In the genomic region with DNA sequence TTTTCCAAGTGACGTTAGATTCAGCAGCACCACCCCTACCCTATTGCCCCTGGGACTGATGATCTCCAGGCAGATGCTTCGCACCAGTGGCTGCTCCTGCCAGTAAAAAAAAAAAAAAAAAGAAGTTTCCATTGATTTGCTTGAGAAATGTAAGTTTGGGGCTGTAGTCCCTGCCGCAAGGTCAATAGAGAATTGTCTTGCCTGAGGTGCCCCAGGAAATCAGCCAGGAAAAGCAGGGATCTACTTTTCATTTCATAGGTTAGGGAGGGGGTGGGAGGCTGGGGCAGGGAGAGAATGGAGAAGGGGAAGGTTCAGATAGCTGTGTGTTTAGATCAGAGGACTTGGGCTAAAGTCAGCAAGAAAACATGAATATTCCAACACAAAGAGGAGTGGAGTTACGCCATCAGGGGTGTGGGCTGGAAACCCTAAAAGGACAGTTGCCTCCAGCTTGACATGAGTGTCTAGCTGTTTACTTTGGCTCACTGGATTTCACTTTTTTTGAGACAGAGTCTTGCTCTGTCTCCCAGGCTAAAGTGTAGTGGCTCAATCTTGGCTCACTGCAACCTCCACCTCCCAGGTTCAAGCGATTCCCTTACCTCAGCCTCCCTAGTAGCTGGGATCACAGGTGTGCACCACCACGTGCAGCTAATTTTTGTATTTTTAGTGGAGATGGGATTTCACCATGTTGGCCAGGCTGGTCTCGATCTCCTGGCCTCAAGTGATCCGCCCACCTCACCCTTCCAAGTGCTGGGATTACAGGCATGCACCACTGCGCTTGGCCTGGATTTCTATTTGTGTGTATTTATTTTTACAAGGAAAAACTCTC, we compare ENCODE assay signal across 15 cellular contexts.
A peak's percentile ranks its signal among the peaks of the same experiment; 100 is the strongest.
DNase-seq lines count a peak whose midpoint lies in the region; ATAC-seq and TF ChIP-seq lines count a peak whose summit lies in the region.
"Had no signal": no experiment of that assay in that cellular context is flagged by ENCODE, and none has a peak within 500 bp of the region (broad histone marks: within the 10 kb centered on the region; RNA-seq: fewer than 3 reads in every experiment).

No MANE protein-coding gene starts in this region.

- in situ Hi-C loops in transverse colon (cut with MboI; ENCODE audit: low pct_ligation_motif_present in 1 of 4, low pct_unique_long_range_greater_than_20kb in 1 of 4, low sequenced_read_pairs in 3 of 4): no loop called here

- intact Hi-C loops in mucosa of descending colon (cut with DNase I, micrococcal nuclease) (no loop called here), transverse colon (cut with DNase I; ENCODE audit: low total_unique reads) (no loop called here)

- H3K4me3 ChIP-seq in KMS-11 (IDR thresholded peaks at IDR 0.05; ENCODE audit: insufficient read depth, low read depth, low read length) (no peak overlapping the region), fibroblast of the aortic adventitia (ENCODE audit: low read depth, low read length) (no peak overlapping the region), mucosa of descending colon (no peak overlapping the region), transverse colon (no peak overlapping the region)
- H3K4me3 ChIP-seq: hepatocyte had no signal

- H3K36me3 ChIP-seq in KMS-11 (ENCODE audit: insufficient read depth) (no peaks in the 10 kb centered on the region), mucosa of descending colon (ENCODE audit: low read depth) (no peaks in the 10 kb centered on the region), transverse colon (no peaks in the 10 kb centered on the region)

- ATAC-seq in mucosa of descending colon: peak; percentile 27
- ATAC-seq in HG03108 (IDR thresholded peaks at IDR 0.05; ENCODE audit: unreplicated experiment): no peak
- ATAC-seq: naive thymus-derived CD8-positive, alpha-beta T cell had no signal

- no peak for TF ChIP-seq CTCF in KMS-11 (conservative IDR thresholded peaks at IDR 0.05; ENCODE audit: low read depth, low read length)
- TF ChIP-seq CTCF in fibroblast of the aortic adventitia (IDR thresholded peaks at IDR 0.05; ENCODE audit: insufficient read depth, low read length): no peak
- no peak for TF ChIP-seq CTCF in mucosa of descending colon (IDR thresholded peaks at IDR 0.05)
- no peak for TF ChIP-seq CTCF in transverse colon (IDR thresholded peaks at IDR 0.05)

- H3K9me3 ChIP-seq in mucosa of descending colon: no peaks in the 10 kb centered on the region
- no peaks in the 10 kb centered on the region for H3K9me3 ChIP-seq in transverse colon

- TF ChIP-seq POLR2A in transverse colon (IDR thresholded peaks at IDR 0.05): no peak
- TF ChIP-seq POLR2A in erythroblast (IDR thresholded peaks at IDR 0.05; ENCODE audit: low read length): no peak

- no peak overlapping the region for H2AFZ ChIP-seq in KMS-11 (ENCODE audit: low read depth)
- H2AFZ ChIP-seq: hepatocyte had no signal

- DNase-seq in fibroblast of the aortic adventitia (ENCODE audit: low read depth) (peak; percentile 90), mucosa of descending colon (peak in 1 of 3 donors; percentile 21), transverse colon (peak; percentile 19), erythroblast (lab: John Stamatoyannopoulos, UW) (no peak), NCI-H1694 treated with DMSO at 0.1 percent for 48 hours (lab: John Stamatoyannopoulos, UW) (no peak)
- DNase-seq: activated CD4-positive, CD25-positive, alpha-beta regulatory T cell treated with anti-CD3 and anti-CD28 coated beads, Interleukin-2, amount 50 U/mL, for 72 hours; activated CD8-positive, alpha-beta memory T cell treated with anti-CD3 and anti-CD28 coated beads, Interleukin-2, amount 50 U/mL, for 48 hours; DMS79 treated with DMSO at 0.1 percent for 48 hours; MM.1S; naive thymus-derived CD8-positive, alpha-beta T cell; stimulated activated CD4-positive, alpha-beta T cell treated with anti-CD3 and anti-CD28 coated beads, Interleukin-4, amount 100 ng/mL, for 1 hour had no signal

- H4K20me1 ChIP-seq in KMS-11 (ENCODE audit: insufficient read depth): no peaks in the 10 kb centered on the region

- H3K4me2 ChIP-seq in KMS-11: peak overlapping the region; percentile 37; the same call in 1 of the 2 replicates
- H3K4me2 ChIP-seq: hepatocyte had no signal

- H3K27me3 ChIP-seq in KMS-11 (ENCODE audit: insufficient read depth, low read depth) (no peaks in the 10 kb centered on the region), transverse colon (no peaks in the 10 kb centered on the region)
- H3K27me3 ChIP-seq: hepatocyte had no signal

- H3K79me2 ChIP-seq in KMS-11 (ENCODE audit: insufficient read depth, low read depth): no peaks in the 10 kb centered on the region
- H3K79me2 ChIP-seq: hepatocyte had no signal

- no peak overlapping the region for H3K9ac ChIP-seq in KMS-11

- peak overlapping the region; percentile 82 for H3K27ac ChIP-seq in KMS-11
- peak overlapping the region in 2 of 4 donors; percentile 38 to 55 for H3K27ac ChIP-seq in transverse colon
- H3K27ac ChIP-seq: C4-2B, hepatocyte had no signal

- H3K4me1 ChIP-seq in KMS-11 (ENCODE audit: low read depth, poor library complexity, severe bottlenecking) (peaks cover 86% of the 10 kb centered on the region), mucosa of descending colon (ENCODE audit: low read depth) (peaks cover 6% of the 10 kb centered on the region), transverse colon (peaks cover 0 to 7% (median 2%) of the 10 kb centered on the region in 4 donors)

- TF ChIP-seq EP300 in transverse colon (IDR thresholded peaks at IDR 0.05; ENCODE audit: low read depth): no peak

- 73 to 79% methylated on average over 4 to 9 of the region's 9 CpGs for WGBS in transverse colon (ENCODE audit: low coverage in 1 of 2), 2 donors

Comparison
In these comparisons a context has a peak if more than half of its experiments do, and no peak if none do; other contexts are left out.
1. DNase-seq: peak in fibroblast of the aortic adventitia (single experiment) and transverse colon (single experiment); none in erythroblast (0 of 2) and NCI-H1694 treated with DMSO at 0.1 percent for 48 hours (single experiment).